Comparison of ENCODE assay signal across 11 cellular contexts in the genomic region with DNA sequence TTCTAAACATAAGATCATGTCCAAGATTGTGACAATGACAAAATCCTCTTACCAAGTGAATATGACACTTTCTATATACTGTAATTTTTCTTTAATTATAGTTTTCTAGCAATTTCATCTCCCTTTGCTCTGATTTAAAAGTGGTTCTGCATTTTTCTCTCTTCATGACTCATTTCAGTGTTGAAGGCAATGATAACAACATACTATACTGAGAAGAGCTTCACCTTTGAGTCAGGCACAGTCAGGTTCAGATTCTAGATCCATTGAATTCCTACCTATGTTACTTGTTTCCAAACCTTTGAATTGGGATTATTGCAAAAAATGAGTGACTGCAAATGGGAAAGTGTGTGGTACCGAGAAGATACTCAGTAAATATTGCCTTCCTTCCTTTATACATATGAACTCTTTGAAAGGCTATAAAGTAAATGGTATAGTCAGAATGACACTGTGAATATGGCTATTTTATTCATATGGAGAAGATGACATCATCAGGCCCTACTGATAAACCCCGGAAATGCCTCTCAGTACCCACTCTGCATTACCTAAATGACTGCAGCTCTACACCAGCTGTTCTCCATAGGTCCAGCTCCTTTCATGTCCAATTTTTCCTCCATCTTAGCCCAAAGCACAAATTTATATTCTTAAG.
A peak's percentile ranks its signal among the peaks of the same experiment; 100 is the strongest.
DNase-seq lines count a peak whose midpoint lies in the region; ATAC-seq and TF ChIP-seq lines count a peak whose summit lies in the region.
"Had no signal": no experiment of that assay in that cellular context is flagged by ENCODE, and none has a peak within 500 bp of the region (broad histone marks: within the 10 kb centered on the region; RNA-seq: fewer than 3 reads in every experiment).

No MANE protein-coding gene starts in this region.

- peaks cover 16% of the 10 kb centered on the region for H3K4me1 Mint-ChIP-seq in activated T-helper 17 cell treated with anti-CD3 and anti-CD28 coated beads, Interleukin-2, amount 50 U/mL, for 72 hours

- H3K27me3 ChIP-seq in tibial artery: no peaks in the 10 kb centered on the region

- DNase-seq in tibial artery (no peak), retina (no peak), T1000 (lab: John Stamatoyannopoulos, UW) (no peak), NCI-H2227 treated with DMSO at 0.1 percent for 48 hours (lab: John Stamatoyannopoulos, UW) (no peak)
- DNase-seq: DMS153, NCI-H2107 had no signal

- H3K9me3 Mint-ChIP-seq in activated T-helper 17 cell treated with anti-CD3 and anti-CD28 coated beads, Interleukin-2, amount 50 U/mL, for 72 hours: no peaks in the 10 kb centered on the region

- peak overlapping the region; percentile 81 for H3K27ac Mint-ChIP-seq in activated T-helper 17 cell treated with anti-CD3 and anti-CD28 coated beads, Interleukin-2, amount 50 U/mL, for 72 hours

- no peak overlapping the region for H3K4me3 ChIP-seq in tibial artery

- no peak for TF ChIP-seq CTCF in tibial artery (IDR thresholded peaks at IDR 0.05)

- no peaks in the 10 kb centered on the region for H3K36me3 ChIP-seq in tibial artery

- H3K27ac ChIP-seq in tibial artery: no peak overlapping the region
- H3K27ac ChIP-seq: HL-60 had no signal

- no peaks in the 10 kb centered on the region for H3K27me3 Mint-ChIP-seq in activated T-helper 17 cell treated with anti-CD3 and anti-CD28 coated beads, Interleukin-2, amount 50 U/mL, for 72 hours

- peak; percentile 92 for ATAC-seq in GM18517 (IDR thresholded peaks at IDR 0.05; ENCODE audit: unreplicated experiment)
- ATAC-seq in GM19468 (IDR thresholded peaks at IDR 0.05; ENCODE audit: extremely low read depth, unreplicated experiment): peak; percentile 54
- ATAC-seq in HG03097 (IDR thresholded peaks at IDR 0.05; ENCODE audit: low FRiP score, unreplicated experiment): peak; percentile 56
- ATAC-seq in activated T-helper 17 cell treated with anti-CD3 and anti-CD28 coated beads, Interleukin-2, amount 50 U/mL, for 72 hours (replicated peaks): peak; percentile 97

- H3K4me1 ChIP-seq in tibial artery: peaks cover 0 to 24% (median 6%) of the 10 kb centered on the region in 4 donors

- no peaks in the 10 kb centered on the region for H3K9me3 ChIP-seq in tibial artery

- peak overlapping the region; percentile 7 for H3K4me3 Mint-ChIP-seq in activated T-helper 17 cell treated with anti-CD3 and anti-CD28 coated beads, Interleukin-2, amount 50 U/mL, for 72 hours

- no peaks in the 10 kb centered on the region for H3K36me3 Mint-ChIP-seq in activated T-helper 17 cell treated with anti-CD3 and anti-CD28 coated beads, Interleukin-2, amount 50 U/mL, for 72 hours (ENCODE audit: low read depth)

- intact Hi-C loops in tibial artery (cut with DNase I; ENCODE audit: low total_unique reads): no loop called here
